ENCODE assay signal across 19 cellular contexts in genomic region chr10:123578721-123579120, GRCh38.
A peak's percentile ranks its signal among the peaks of the same experiment; 100 is the strongest.
DNase-seq lines count a peak whose midpoint lies in the region; ATAC-seq, FAIRE-seq and TF ChIP-seq lines count a peak whose summit lies in the region.
"Had no signal": no experiment of that assay in that cellular context is flagged by ENCODE, and none has a peak within 500 bp of the region (broad histone marks: within the 10 kb centered on the region; RNA-seq: fewer than 3 reads in every experiment).

No MANE protein-coding gene starts in this region.

- FAIRE-seq in bronchial epithelial cell (lab: Jason Lieb, UNC), result peak; percentile 52
- FAIRE-seq: G401.6, GM19239, H1 had no signal

- POLR2A ChIA-PET in T-cell (lab: Charles Lee), result no interaction called here

- ATAC-seq in T-cell (replicated peaks in 1 of 4) (no peak), HG03280 (IDR thresholded peaks at IDR 0.05; ENCODE audit: unreplicated experiment) (no peak)
- ATAC-seq: CD8-positive, alpha-beta T cell had no signal

- CTCF ChIA-PET in T-cell (lab: Charles Lee), result interaction anchor here in 1 of 2 donors (0.6 kb wide), 1 partner anchor 918 kb away, joined by 3 read pairs; no protein-coding TSS in a partner anchor

- H3K4me3 Mint-ChIP-seq in T-cell, result no peak overlapping the region
- H3K4me3 Mint-ChIP-seq: B cell; CD4-positive, CD25-positive, alpha-beta regulatory T cell; CD8-positive, alpha-beta T cell had no signal

- no peak for TF ChIP-seq CTCF in bronchial epithelial cell (IDR thresholded peaks at IDR 0.05; ENCODE audit: insufficient read depth, low read length, severe bottlenecking)

- no peaks in the 10 kb centered on the region for H3K4me1 Mint-ChIP-seq in T-cell
- H3K4me1 Mint-ChIP-seq: B cell; CD4-positive, CD25-positive, alpha-beta regulatory T cell had no signal

- peaks cover 33 to 56% of the 10 kb centered on the region in 2 donors for H3K27me3 Mint-ChIP-seq in T-cell

- no peaks in the 10 kb centered on the region for H3K36me3 Mint-ChIP-seq in T-cell
- H3K36me3 Mint-ChIP-seq: CD4-positive, CD25-positive, alpha-beta regulatory T cell; CD8-positive, alpha-beta T cell had no signal

- no peak overlapping the region for H3K4me3 ChIP-seq in bronchial epithelial cell (ENCODE audit: low read depth, low read length)
- H3K4me3 ChIP-seq: BLaER1, GM23248 had no signal

- H3K36me3 ChIP-seq in bronchial epithelial cell (ENCODE audit: control insufficient read depth, insufficient read depth, low read length), result no peaks in the 10 kb centered on the region
- H3K36me3 ChIP-seq: BLaER1 had no signal

- no peak overlapping the region for H3K27ac Mint-ChIP-seq in T-cell
- H3K27ac Mint-ChIP-seq: B cell; CD4-positive, CD25-positive, alpha-beta regulatory T cell; CD8-positive, alpha-beta T cell had no signal

- H3K9me3 Mint-ChIP-seq in T-cell, result no peaks in the 10 kb centered on the region
- H3K9me3 Mint-ChIP-seq: CD8-positive, alpha-beta T cell had no signal

- H3K27me3 ChIP-seq in bronchial epithelial cell (ENCODE audit: control insufficient read depth, insufficient read depth, low read length), result peaks cover 3% of the 10 kb centered on the region
- H3K27me3 ChIP-seq: BLaER1 had no signal

- no peak for DNase-seq in bronchial epithelial cell (ENCODE audit: low read depth)
- DNase-seq in islet precursor cell, result peak; percentile 26
- DNase-seq in mesenteric fat pad (ENCODE audit: low spot score), result peak; percentile 30
- no peak for DNase-seq in activated gamma-delta T cell (lab: John Stamatoyannopoulos, UW)
- DNase-seq in T-cell, result no peak
- DNase-seq: Caco-2; CD4-positive, CD25-positive, alpha-beta regulatory T cell; CD8-positive, alpha-beta T cell; DMS153; DND-41; GM23248; H7; HCEC 1CT had no signal

Comparison
In these comparisons a context has a peak if more than half of its experiments do, and no peak if none do; other contexts are left out.
1. DNase-seq: peak in islet precursor cell (single experiment) and mesenteric fat pad (single experiment); none in bronchial epithelial cell (single experiment), activated gamma-delta T cell (single experiment) and T-cell (0 of 34).